Comparison of ENCODE assay signal across 26 cellular contexts in the genomic region with DNA sequence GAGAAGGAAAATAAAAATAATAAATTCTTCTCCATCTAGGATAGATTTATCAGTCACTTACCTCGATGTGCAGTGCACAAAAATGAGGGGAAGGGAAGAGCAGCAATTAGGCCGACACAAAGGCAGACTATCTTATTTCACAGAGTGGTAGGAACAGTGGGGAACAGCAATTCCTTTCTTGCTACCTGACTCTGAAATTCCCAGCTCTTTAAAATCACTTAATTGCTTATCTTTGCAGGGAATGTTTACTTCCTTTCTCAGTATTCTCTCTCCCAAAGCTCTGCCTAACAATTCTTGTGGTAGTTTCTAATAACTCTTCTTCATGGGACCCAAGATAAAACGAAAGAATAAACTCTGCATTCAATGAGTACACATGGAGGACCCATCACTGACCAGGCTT.
A peak's percentile ranks its signal among the peaks of the same experiment; 100 is the strongest.
DNase-seq lines count a peak whose midpoint lies in the region; ATAC-seq and TF ChIP-seq lines count a peak whose summit lies in the region.
"Had no signal": no experiment of that assay in that cellular context is flagged by ENCODE, and none has a peak within 500 bp of the region (broad histone marks: within the 10 kb centered on the region; RNA-seq: fewer than 3 reads in every experiment).

No MANE protein-coding gene starts in this region.

- no peaks in the 10 kb centered on the region for H3K4me1 Mint-ChIP-seq in activated T-helper 2 cell treated with anti-CD3 and anti-CD28 coated beads, Interferon-gamma antibody, Interleukin-2, Interleukin-4, amounts not matched to agents 10 μg/mL and 5 μg/mL and 100 μg/mL, durations not matched to agents 14 hours and 24 hours and 36 hours (ENCODE audit: low read depth)
- H3K4me1 Mint-ChIP-seq: B cell; CD8-positive, alpha-beta memory T cell had no signal

- no peak overlapping the region for H3K56ac ChIP-seq in mesendoderm (ENCODE audit: low read length)

- no peak overlapping the region for H3K4me3 Mint-ChIP-seq in activated T-helper 2 cell treated with anti-CD3 and anti-CD28 coated beads, Interferon-gamma antibody, Interleukin-2, Interleukin-4, amounts not matched to agents 10 μg/mL and 5 μg/mL and 100 μg/mL, durations not matched to agents 14 hours and 24 hours and 36 hours (ENCODE audit: low read depth)
- H3K4me3 Mint-ChIP-seq: B cell; CD8-positive, alpha-beta memory T cell had no signal

- no peak overlapping the region for H2BK15ac ChIP-seq in mesendoderm (replicated peaks; ENCODE audit: low read depth)

- ATAC-seq in left lung (no peak), mucosa of descending colon (no peak)
- ATAC-seq: HCT116, HepG2 had no signal

- intact Hi-C loops in activated T-helper 2 cell treated with anti-CD3 and anti-CD28 coated beads, Interferon-gamma antibody, Interleukin-2, Interleukin-4, amounts not matched to agents 10 μg/mL and 5 μg/mL and 100 μg/mL, durations not matched to agents 14 hours and 24 hours and 36 hours (cut with micrococcal nuclease) = no loop called here
- intact Hi-C loops in left lung (cut with DNase I) = no loop called here
- intact Hi-C loops in mucosa of descending colon (cut with DNase I, micrococcal nuclease) = no loop called here

- no peak overlapping the region for H2BK5ac ChIP-seq in mesendoderm (ENCODE audit: low read length)

- H2BK120ac ChIP-seq in mesendoderm (ENCODE audit: low read depth, low read length) = no peak overlapping the region

- H3K36me3 Mint-ChIP-seq in activated T-helper 2 cell treated with anti-CD3 and anti-CD28 coated beads, Interferon-gamma antibody, Interleukin-2, Interleukin-4, amounts not matched to agents 10 μg/mL and 5 μg/mL and 100 μg/mL, durations not matched to agents 14 hours and 24 hours and 36 hours (ENCODE audit: low read depth) = no peaks in the 10 kb centered on the region
- H3K36me3 Mint-ChIP-seq: CD8-positive, alpha-beta memory T cell had no signal

- H3K79me1 ChIP-seq in mesendoderm (ENCODE audit: low read length) = peaks cover 5% of the 10 kb centered on the region

- H2AK5ac ChIP-seq in mesendoderm (ENCODE audit: low read length) = no peak overlapping the region

- H3K9ac ChIP-seq in mesendoderm (ENCODE audit: low read length) = no peak overlapping the region

- no peak overlapping the region for H4K5ac ChIP-seq in mesendoderm (ENCODE audit: low read length)

- H3K27ac Mint-ChIP-seq in activated T-helper 2 cell treated with anti-CD3 and anti-CD28 coated beads, Interferon-gamma antibody, Interleukin-2, Interleukin-4, amounts not matched to agents 10 μg/mL and 5 μg/mL and 100 μg/mL, durations not matched to agents 14 hours and 24 hours and 36 hours = no peak overlapping the region
- H3K27ac Mint-ChIP-seq: B cell; CD8-positive, alpha-beta memory T cell had no signal

- WGBS in mesendoderm (ENCODE audit: extremely low coverage, insufficient coverage, low lambda C conversion rate) = no CpG with 5 or more reads among the region's 3 CpGs

- no peak overlapping the region for H3K18ac ChIP-seq in mesendoderm (ENCODE audit: low read length)

- H3K27me3 Mint-ChIP-seq in activated T-helper 2 cell treated with anti-CD3 and anti-CD28 coated beads, Interferon-gamma antibody, Interleukin-2, Interleukin-4, amounts not matched to agents 10 μg/mL and 5 μg/mL and 100 μg/mL, durations not matched to agents 14 hours and 24 hours and 36 hours (ENCODE audit: low read depth) = no peaks in the 10 kb centered on the region
- H3K27me3 Mint-ChIP-seq: B cell; CD8-positive, alpha-beta memory T cell had no signal

- H3K4me3 ChIP-seq in mesendoderm (ENCODE audit: low read length) (no peak overlapping the region), left lung (no peak overlapping the region), mucosa of descending colon (no peak overlapping the region)
- H3K4me3 ChIP-seq: SJSA1 had no signal

- no peak overlapping the region for H3K23ac ChIP-seq in mesendoderm (ENCODE audit: low read length)

- no peaks in the 10 kb centered on the region for H3K27me3 ChIP-seq in mesendoderm (ENCODE audit: insufficient read depth, low read length, poor library complexity)
- no peaks in the 10 kb centered on the region for H3K27me3 ChIP-seq in left lung
- H3K27me3 ChIP-seq: SJSA1 had no signal

- H3K36me3 ChIP-seq in mesendoderm (ENCODE audit: control insufficient read depth, insufficient read depth, low read length) (no peaks in the 10 kb centered on the region), left lung (no peaks in the 10 kb centered on the region), mucosa of descending colon (ENCODE audit: low read depth) (no peaks in the 10 kb centered on the region)
- H3K36me3 ChIP-seq: SJSA1 had no signal

- no peaks in the 10 kb centered on the region for H3K9me3 ChIP-seq in left lung
- no peaks in the 10 kb centered on the region for H3K9me3 ChIP-seq in mucosa of descending colon
- H3K9me3 ChIP-seq: SJSA1 had no signal

- H3K27ac ChIP-seq in VCaP (peak overlapping the region; percentile 62), mesendoderm (ENCODE audit: low read depth, low read length) (no peak overlapping the region), left lung (no peak overlapping the region)
- H3K27ac ChIP-seq: 22Rv1, C4-2B, HL-60, SJSA1 had no signal

- H3K4me2 ChIP-seq in mesendoderm (ENCODE audit: low read length) = no peak overlapping the region

- DNase-seq in NCI-H146 (lab: John Stamatoyannopoulos, UW) (peak; percentile 1), NCI-H146 treated with DMSO at 0.1 percent for 48 hours (lab: John Stamatoyannopoulos, UW; ENCODE audit: unreplicated experiment) (no peak), mesendoderm (peak; percentile 53), left lung (no peak), mucosa of descending colon (no peak)
- no peak for DNase-seq in activated T-helper 2 cell treated with anti-CD3 and anti-CD28 coated beads, Interferon-gamma antibody, Interleukin-2, Interleukin-4, amounts not matched to agents 10 μg/mL and 5 μg/mL and 100 μg/mL, durations not matched to agents 14 hours and 24 hours and 36 hours (ENCODE audit: low spot score)
- DNase-seq: Calu3; CD8-positive, alpha-beta memory T cell; DMS79 treated with DMSO at 0.1 percent for 48 hours; Karpas-422; NCI-H1092; NCI-H1417 treated with DMSO at 0.1 percent for 48 hours; NCI-H1930; NCI-H2171; NCI-H226; NCI-H510A treated with DMSO at 0.1 percent for 48 hours; Right ventricle myocardium superior; RPMI8226 had no signal

- TF ChIP-seq CTCF in VCaP (conservative IDR thresholded peaks at IDR 0.05) (no peak), left lung (IDR thresholded peaks at IDR 0.05) (no peak), mucosa of descending colon (IDR thresholded peaks at IDR 0.05) (no peak)

- H3K4ac ChIP-seq in mesendoderm (ENCODE audit: low read depth, low read length) = no peak overlapping the region

- peaks cover 6% of the 10 kb centered on the region for H3K4me1 ChIP-seq in mesendoderm (ENCODE audit: control insufficient read depth, low read depth, low read length)
- peaks cover 0 to 5% of the 10 kb centered on the region in 2 donors for H3K4me1 ChIP-seq in left lung
- no peaks in the 10 kb centered on the region for H3K4me1 ChIP-seq in mucosa of descending colon (ENCODE audit: low read depth)
- H3K4me1 ChIP-seq: SJSA1 had no signal

- H3K79me2 ChIP-seq in mesendoderm (ENCODE audit: control insufficient read depth, insufficient read depth, low read length) = no peaks in the 10 kb centered on the region

- no peak overlapping the region for H4K8ac ChIP-seq in mesendoderm (ENCODE audit: low read depth, low read length)

- H3K9me3 Mint-ChIP-seq in activated T-helper 2 cell treated with anti-CD3 and anti-CD28 coated beads, Interferon-gamma antibody, Interleukin-2, Interleukin-4, amounts not matched to agents 10 μg/mL and 5 μg/mL and 100 μg/mL, durations not matched to agents 14 hours and 24 hours and 36 hours = no peaks in the 10 kb centered on the region

Comparison
In these comparisons a context has a peak if more than half of its experiments do, and no peak if none do; other contexts are left out.
1. DNase-seq: peak in NCI-H146 (single experiment) and mesendoderm (single experiment); none in NCI-H146 treated with DMSO at 0.1 percent for 48 hours (single experiment), activated T-helper 2 cell treated with anti-CD3 and anti-CD28 coated beads, Interferon-gamma antibody, Interleukin-2, Interleukin-4, amounts not matched to agents 10 μg/mL and 5 μg/mL and 100 μg/mL, durations not matched to agents 14 hours and 24 hours and 36 hours (single experiment), left lung (0 of 2) and mucosa of descending colon (0 of 3).